8 cellular contexts compared by ENCODE assay signal in genomic region chr14:65224799-65225198, GRCh38.
DNase-seq lines count a peak whose midpoint lies in the region; ATAC-seq and TF ChIP-seq lines count a peak whose summit lies in the region.

No MANE protein-coding gene starts in this region.

- no peak overlapping the region for H3K56ac ChIP-seq in IMR-90 (ENCODE audit: extremely low read depth, insufficient read depth, low read length)

- H4K8ac ChIP-seq in IMR-90 (ENCODE audit: low read depth in 2 of 2, low read length in 2 of 2), result peak overlapping the region in 1 of 2 experiments; percentile 82; a peak in 1 of 4 replicates

- peaks cover 32 to 75% (median 53%) of the 10 kb centered on the region in 4 donors for H3K4me1 Mint-ChIP-seq in CD4-positive, alpha-beta memory T cell
- H3K4me1 Mint-ChIP-seq in activated naive CD4-positive, alpha-beta T cell treated with anti-CD3 and anti-CD28 coated beads, Interleukin-2, amount 50 U/mL, for 24 hours, result peaks cover 59% of the 10 kb centered on the region
- peaks cover 61% of the 10 kb centered on the region for H3K4me1 Mint-ChIP-seq in memory B cell
- H3K4me1 Mint-ChIP-seq in stimulated activated naive B cell treated with anti-CD40 and anti-IgM and Interleukin-4, amounts not matched to agents 10 μg/mL and 1 μg/mL and 100 μg/mL, for 72 hours, result peaks cover 51 to 74% of the 10 kb centered on the region in 2 donors

- peak overlapping the region; percentile 46; the same call in 1 of the 2 replicates for H4K91ac ChIP-seq in IMR-90 (ENCODE audit: insufficient read depth, low read depth, low read length)

- peak overlapping the region in 7 of 8 donors; percentile 19 to 79 (median 67) for H3K4me3 Mint-ChIP-seq in CD4-positive, alpha-beta memory T cell
- H3K4me3 Mint-ChIP-seq in activated naive CD4-positive, alpha-beta T cell treated with anti-CD3 and anti-CD28 coated beads, Interleukin-2, amount 50 U/mL, for 24 hours, result no peak overlapping the region
- H3K4me3 Mint-ChIP-seq in memory B cell, result no peak overlapping the region
- no peak overlapping the region for H3K4me3 Mint-ChIP-seq in stimulated activated naive B cell treated with anti-CD40 and anti-IgM and Interleukin-4, amounts not matched to agents 10 μg/mL and 1 μg/mL and 100 μg/mL, for 72 hours

- peaks cover 2% of the 10 kb centered on the region; the same call in 1 of the 2 replicates for H3K9me1 ChIP-seq in IMR-90 (ENCODE audit: insufficient read depth, low read length)

- H2BK15ac ChIP-seq in IMR-90 (ENCODE audit: low read depth, low read length), result no peak overlapping the region

- H2BK120ac ChIP-seq in IMR-90 (ENCODE audit: low read depth, low read length), result peak overlapping the region; percentile 47

- no peaks in the 10 kb centered on the region for H3K9me3 ChIP-seq in CD4-positive, alpha-beta memory T cell (ENCODE audit: control insufficient read depth in 1 of 2, low read length in 2 of 2)
- H3K9me3 ChIP-seq in IMR-90 (ENCODE audit: control insufficient read depth, insufficient read depth, low read length), result no peaks in the 10 kb centered on the region

- H3K79me1 ChIP-seq in IMR-90 (ENCODE audit: low read depth in 1 of 2, low read length in 2 of 2), result no peaks in the 10 kb centered on the region

- no peaks in the 10 kb centered on the region for H3K9me3 Mint-ChIP-seq in CD4-positive, alpha-beta memory T cell
- no peaks in the 10 kb centered on the region for H3K9me3 Mint-ChIP-seq in activated naive CD4-positive, alpha-beta T cell treated with anti-CD3 and anti-CD28 coated beads, Interleukin-2, amount 50 U/mL, for 24 hours
- no peaks in the 10 kb centered on the region for H3K9me3 Mint-ChIP-seq in memory B cell
- H3K9me3 Mint-ChIP-seq in stimulated activated naive B cell treated with anti-CD40 and anti-IgM and Interleukin-4, amounts not matched to agents 10 μg/mL and 1 μg/mL and 100 μg/mL, for 72 hours, result no peaks in the 10 kb centered on the region

- peak overlapping the region; percentile 9; the same call in 1 of the 2 replicates for H4K5ac ChIP-seq in IMR-90 (ENCODE audit: low read depth, low read length)

- no peak for TF ChIP-seq CTCF in IMR-90 (conservative IDR thresholded peaks at IDR 0.05; ENCODE audit: low read depth, low read length)

- peaks cover 34% of the 10 kb centered on the region for H3K4me1 ChIP-seq in CD4-positive, alpha-beta memory T cell (ENCODE audit: insufficient read depth, low read length)
- peaks cover 8% of the 10 kb centered on the region for H3K4me1 ChIP-seq in IMR-90 (ENCODE audit: control insufficient read depth, insufficient read depth, low read length)

- no peak overlapping the region for H3K18ac ChIP-seq in IMR-90 (ENCODE audit: low read depth, low read length)

- no peaks in the 10 kb centered on the region for H3K27me3 ChIP-seq in CD4-positive, alpha-beta memory T cell (ENCODE audit: insufficient read depth, low read length)
- no peaks in the 10 kb centered on the region for H3K27me3 ChIP-seq in IMR-90 (ENCODE audit: control insufficient read depth, insufficient read depth, low read length)

- H2BK5ac ChIP-seq in IMR-90 (ENCODE audit: low read depth, low read length, poor library complexity, severe bottlenecking), result no peak overlapping the region

- H4K20me1 ChIP-seq in IMR-90 (ENCODE audit: insufficient read depth, low read length), result no peaks in the 10 kb centered on the region

- H3K4ac ChIP-seq in IMR-90 (ENCODE audit: low read depth, low read length), result no peak overlapping the region

- no peak for TF ChIP-seq POLR2A in IMR-90 (IDR thresholded peaks at IDR 0.05; ENCODE audit: low read depth, low read length)

- H3K4me2 ChIP-seq in IMR-90 (ENCODE audit: low read depth, low read length), result no peak overlapping the region

- no peak overlapping the region for H3K4me3 ChIP-seq in CD4-positive, alpha-beta memory T cell (ENCODE audit: low read length in 2 of 2)
- H3K4me3 ChIP-seq in IMR-90 (ENCODE audit: insufficient read depth, low read depth, low read length), result no peak overlapping the region

- no peak overlapping the region for H3K14ac ChIP-seq in IMR-90 (replicated peaks; ENCODE audit: low read depth, low read length)

- WGBS in IMR-90 (ENCODE audit: extremely low coverage in 2 of 2, insufficient read length in 1 of 2), 2 experiments, result no CpG with 5 or more reads among the region's 1 CpG

- ATAC-seq in IMR-90 (ENCODE audit: low read depth) (no peak), memory B cell (ENCODE audit: low read depth) (no peak)
- no peak for ATAC-seq in stimulated activated naive B cell treated with anti-CD40 and anti-IgM and Interleukin-4, amounts not matched to agents 10 μg/mL and 1 μg/mL and 100 μg/mL, for 72 hours (replicated peaks)

- H2AK9ac ChIP-seq in IMR-90 (replicated peaks; ENCODE audit: low read depth, low read length, poor library complexity), result peak overlapping the region; percentile 3

- no peak overlapping the region for H2BK20ac ChIP-seq in IMR-90 (ENCODE audit: low read depth, low read length)

- dilution Hi-C loops in IMR-90 (cut with HindIII; ENCODE audit: low sequenced_read_pairs, unreplicated experiment), result no loop called here

- H3K23ac ChIP-seq in IMR-90 (ENCODE audit: low read depth, low read length), result no peak overlapping the region

- H3K9ac ChIP-seq in IMR-90 (ENCODE audit: low read depth, low read length), result no peak overlapping the region

- no peak for TF ChIP-seq RAD21 in IMR-90 (IDR thresholded peaks at IDR 0.05; ENCODE audit: low read length)

- H3K27ac ChIP-seq in CD4-positive, alpha-beta memory T cell (ENCODE audit: low read depth, low read length), result no peak overlapping the region
- no peak overlapping the region for H3K27ac ChIP-seq in IMR-90 (ENCODE audit: insufficient read depth, low read length)

- CTCF ChIA-PET in CD4-positive, alpha-beta memory T cell (lab: Charles Lee; ENCODE audit: partially characterized antibody), result interaction anchor here (1.0 to 10.4 kb wide), 5 partner anchors 54 to 846 kb away, joined by 3 to 131 read pairs (median 3); partner anchors contain the start of gene FUT8
- CTCF ChIA-PET in IMR-90 (lab: Yijun Ruan, JAX), result interaction anchor here (1.0 to 1.1 kb wide), 2 partner anchors 13 to 36 kb away, joined by 4 to 6 read pairs; no protein-coding TSS in a partner anchor

- no TSS peak for BruUV-seq in IMR-90 (replicated peaks; lab: Mats Ljungman, UMichigan)

- no peak for DNase-seq in CD4-positive, alpha-beta memory T cell
- no peak for DNase-seq in IMR-90
- no peak for DNase-seq in memory B cell (ENCODE audit: low spot score in 2 of 2)
- no peak for DNase-seq in activated effector memory CD4-positive, alpha-beta T cell treated with anti-CD3 and anti-CD28 coated beads, Interleukin-2, amount 50 U/mL, for 16 hours
- no peak for DNase-seq in activated CD4-positive, alpha-beta T cell treated with anti-CD3 and anti-CD28 coated beads for 4 hours
- DNase-seq in NK-92 treated with Interleukin-12 subunit alpha and Interleukin-12 subunit beta, amount 100 ng/mL, for 24 hours (lab: John Stamatoyannopoulos, UW), result no peak
- no peak for DNase-seq in stimulated activated naive B cell treated with anti-CD40 and anti-IgM and Interleukin-4, amounts not matched to agents 10 μg/mL and 1 μg/mL and 100 μg/mL, for 72 hours

- H2AK5ac ChIP-seq in IMR-90 (ENCODE audit: low read depth, low read length), result no peak overlapping the region; the same call in 1 of the 2 replicates

- intact Hi-C loops in CD4-positive, alpha-beta memory T cell (cut with micrococcal nuclease), result no loop called here
- intact Hi-C loops in IMR-90 (cut with micrococcal nuclease), result loop anchor here (5.0 kb wide), 1 partner anchor 138 kb away; no protein-coding TSS in a partner anchor

- H3K36me3 Mint-ChIP-seq in CD4-positive, alpha-beta memory T cell, result no peaks in the 10 kb centered on the region
- no peaks in the 10 kb centered on the region for H3K36me3 Mint-ChIP-seq in activated naive CD4-positive, alpha-beta T cell treated with anti-CD3 and anti-CD28 coated beads, Interleukin-2, amount 50 U/mL, for 24 hours
- H3K36me3 Mint-ChIP-seq in memory B cell, result peaks cover 6% of the 10 kb centered on the region
- no peaks in the 10 kb centered on the region for H3K36me3 Mint-ChIP-seq in stimulated activated naive B cell treated with anti-CD40 and anti-IgM and Interleukin-4, amounts not matched to agents 10 μg/mL and 1 μg/mL and 100 μg/mL, for 72 hours

- H3K27ac Mint-ChIP-seq in CD4-positive, alpha-beta memory T cell, result peak overlapping the region; percentile 17 to 77 (median 70)
- peak overlapping the region; percentile 5 for H3K27ac Mint-ChIP-seq in activated naive CD4-positive, alpha-beta T cell treated with anti-CD3 and anti-CD28 coated beads, Interleukin-2, amount 50 U/mL, for 24 hours
- peak overlapping the region; percentile 46 for H3K27ac Mint-ChIP-seq in memory B cell
- H3K27ac Mint-ChIP-seq in stimulated activated naive B cell treated with anti-CD40 and anti-IgM and Interleukin-4, amounts not matched to agents 10 μg/mL and 1 μg/mL and 100 μg/mL, for 72 hours, result no peak overlapping the region

- POLR2A ChIA-PET in CD4-positive, alpha-beta memory T cell (lab: Charles Lee; ENCODE audit: partially characterized antibody), result interaction anchor here (1.1 to 11.2 kb wide), 4 partner anchors 19 to 188 kb away, joined by 4 to 75 read pairs (median 16); partner anchors contain the start of gene FUT8
- POLR2A ChIA-PET in IMR-90 (lab: Charles Lee; ENCODE audit: unreplicated experiment), result no interaction called here

- H3K36me3 ChIP-seq in CD4-positive, alpha-beta memory T cell (ENCODE audit: insufficient read depth, low read length), result no peaks in the 10 kb centered on the region
- H3K36me3 ChIP-seq in IMR-90 (ENCODE audit: control insufficient read depth, insufficient read depth, low read length), result no peaks in the 10 kb centered on the region

- in situ Hi-C loops in IMR-90 (cut with MboI; ENCODE audit: low sequenced_read_pairs), result no loop called here

- H3K27me3 Mint-ChIP-seq in CD4-positive, alpha-beta memory T cell, result no peaks in the 10 kb centered on the region
- H3K27me3 Mint-ChIP-seq in activated naive CD4-positive, alpha-beta T cell treated with anti-CD3 and anti-CD28 coated beads, Interleukin-2, amount 50 U/mL, for 24 hours, result no peaks in the 10 kb centered on the region
- H3K27me3 Mint-ChIP-seq in memory B cell, result no peaks in the 10 kb centered on the region
- no peaks in the 10 kb centered on the region for H3K27me3 Mint-ChIP-seq in stimulated activated naive B cell treated with anti-CD40 and anti-IgM and Interleukin-4, amounts not matched to agents 10 μg/mL and 1 μg/mL and 100 μg/mL, for 72 hours

- H2AFZ ChIP-seq in IMR-90 (replicated peaks; ENCODE audit: low read length, poor library complexity), result peak overlapping the region; percentile 64

TF ChIP-seq in IMR-90, 13 proteins besides CTCF, POLR2A, EP300 and RAD21 (continues in another document):
- TF ChIP-seq SMC3 (IDR thresholded peaks at IDR 0.05; ENCODE audit: low read depth, low read length) (no peak), RFX5 (IDR thresholded peaks at IDR 0.05; ENCODE audit: low read depth, low read length) (no peak), MAFK (IDR thresholded peaks at IDR 0.05; ENCODE audit: low read depth, low read length) (no peak)

Comparison
In these comparisons a context has a peak if more than half of its experiments do, and no peak if none do; other contexts are left out.
1. H3K4me3 Mint-ChIP-seq: peak in CD4-positive, alpha-beta memory T cell (7 of 8); none in activated naive CD4-positive, alpha-beta T cell treated with anti-CD3 and anti-CD28 coated beads, Interleukin-2, amount 50 U/mL, for 24 hours (single experiment), memory B cell (single experiment) and stimulated activated naive B cell treated with anti-CD40 and anti-IgM and Interleukin-4, amounts not matched to agents 10 μg/mL and 1 μg/mL and 100 μg/mL, for 72 hours (0 of 2).